ENCODE assay signal across 24 cellular contexts in the genomic region with DNA sequence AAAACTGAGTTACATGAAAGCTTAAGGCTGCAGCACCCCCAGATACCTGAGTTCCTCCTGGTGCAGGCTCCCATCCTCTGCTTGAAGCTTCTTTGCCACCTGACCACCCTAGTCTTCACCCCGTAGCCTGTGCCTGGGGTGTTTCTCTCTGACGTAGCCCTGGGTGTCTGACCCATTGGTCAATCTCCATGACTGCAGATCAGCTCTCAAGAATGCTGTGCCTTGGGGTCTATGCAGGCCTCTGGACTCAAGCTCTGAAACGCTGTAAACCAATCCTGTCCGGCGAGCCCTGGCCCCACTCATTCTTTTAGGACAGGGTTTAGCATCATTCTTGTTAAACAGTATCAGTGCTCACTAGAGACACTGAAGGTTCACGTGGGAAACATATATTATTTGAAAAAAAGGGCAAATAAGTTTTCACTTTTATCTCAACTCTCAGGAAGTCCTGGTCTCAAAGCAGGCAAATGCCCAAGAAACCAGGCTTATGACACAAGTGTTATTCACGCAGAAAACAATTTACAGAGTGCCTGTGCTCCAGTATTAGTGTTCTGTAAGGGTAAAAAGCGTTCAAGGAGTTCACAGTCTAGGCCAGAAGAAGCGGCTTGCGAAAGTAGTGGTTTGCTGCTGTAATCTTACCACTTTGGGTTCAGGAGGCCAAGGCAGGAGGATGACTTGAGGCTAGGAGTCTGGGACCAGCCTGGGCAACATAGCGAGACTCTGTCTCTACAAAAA. TPM values are rescaled to one million over a fixed set of nuclear protein-coding genes. Genes with fewer than 3 reads are reported as not detected.
A peak's percentile ranks its signal among the peaks of the same experiment; 100 is the strongest.
DNase-seq lines count a peak whose midpoint lies in the region; ATAC-seq, FAIRE-seq and TF ChIP-seq lines count a peak whose summit lies in the region.
"Had no signal": no experiment of that assay in that cellular context is flagged by ENCODE, and none has a peak within 500 bp of the region (broad histone marks: within the 10 kb centered on the region; RNA-seq: fewer than 3 reads in every experiment).

No MANE protein-coding gene starts in this region.

- in situ Hi-C loops in K562 (cut with MboI) = no loop called here

- CTCF ChIA-PET in K562 (lab: Yijun Ruan, JAX; ENCODE audit: low intra/inter-chr PET ratio) (no interaction called here), SK-N-SH (lab: Yijun Ruan, JAX) (no interaction called here)

- no peak overlapping the region for H2AK5ac ChIP-seq in trophoblast cell (ENCODE audit: low read length)

- H3K4ac ChIP-seq in trophoblast cell (ENCODE audit: low read depth, low read length) = no peak overlapping the region

- H4K91ac ChIP-seq in trophoblast cell (ENCODE audit: low read depth, low read length) = no peak overlapping the region

- no peak overlapping the region for H3K23ac ChIP-seq in trophoblast cell (ENCODE audit: low read length)

- H4K8ac ChIP-seq in trophoblast cell (ENCODE audit: low read depth, low read length) = no peak overlapping the region

- H3F3A ChIP-seq in SK-N-SH (replicated peaks; ENCODE audit: insufficient read depth) = no peaks in the 10 kb centered on the region

- H3K27me3 ChIP-seq in Karpas-422 (ENCODE audit: low read length) (no peaks in the 10 kb centered on the region; the same call in 1 of the 2 replicates), K562 (ENCODE audit: control insufficient read depth in 2 of 2, insufficient read depth in 2 of 2, low read length in 2 of 2) (no peaks in the 10 kb centered on the region), trophoblast cell (ENCODE audit: insufficient read depth, low read length) (no peaks in the 10 kb centered on the region), SK-N-SH (ENCODE audit: insufficient read depth) (no peaks in the 10 kb centered on the region)
- H3K27me3 ChIP-seq: BLaER1, colonic mucosa, gastroesophageal sphincter, ovary, transverse colon had no signal

- ATAC-seq in K562 = no peak; the same call in 2 of the 3 replicates
- ATAC-seq: activated CD8-positive, alpha-beta T cell treated with anti-CD3 and anti-CD28 coated beads, Interleukin-2, amount 10 ng/mL, durations not matched to agents 7 days and 5 days; gastroesophageal sphincter; stimulated activated effector memory CD8-positive, alpha-beta T cell treated with anti-CD3 and anti-CD28 coated beads, Interleukin-12 subunit alpha, Interleukin-12 subunit beta, amount 100 ng/mL, for 72 hours had no signal

- H3K9ac ChIP-seq in Karpas-422 (ENCODE audit: low read length) (no peak overlapping the region), K562 (ENCODE audit: insufficient read depth in 1 of 2, low read depth in 2 of 2, low read length in 2 of 2) (no peak overlapping the region), trophoblast cell (ENCODE audit: low read length) (no peak overlapping the region), SK-N-SH (no peak overlapping the region)
- H3K9ac ChIP-seq: BLaER1 had no signal

- H3K9me2 ChIP-seq in Karpas-422 (replicated peaks; ENCODE audit: insufficient read depth, low read length) (no peaks in the 10 kb centered on the region), SK-N-SH (no peaks in the 10 kb centered on the region)

- no peak for TF ChIP-seq RAD21 in K562 (CRISPR knock-in tag; conservative IDR thresholded peaks at IDR 0.05 in 1 of 2, IDR thresholded peaks at IDR 0.05 in 1 of 2)
- TF ChIP-seq RAD21 in SK-N-SH (IDR thresholded peaks at IDR 0.05; ENCODE audit: low read length) = no peak

- H2AFZ ChIP-seq in Karpas-422 (ENCODE audit: low read length) (no peak overlapping the region), K562 (ENCODE audit: low read depth, low read length) (no peak overlapping the region), trophoblast cell (ENCODE audit: insufficient read depth, low read length, poor library complexity) (no peak overlapping the region), SK-N-SH (ENCODE audit: low read depth) (no peak overlapping the region)

- no peak overlapping the region for H3K4me3 ChIP-seq in Karpas-422 (ENCODE audit: low read length)
- H3K4me3 ChIP-seq in K562 = no peak overlapping the region
- no peak overlapping the region for H3K4me3 ChIP-seq in fibroblast of mammary gland (ENCODE audit: control insufficient read depth, low read depth, low read length)
- no peak overlapping the region for H3K4me3 ChIP-seq in trophoblast cell (ENCODE audit: low read depth, low read length)
- H3K4me3 ChIP-seq in SK-N-SH (ENCODE audit: low read depth in 2 of 2, low read length in 1 of 2) = no peak overlapping the region
- H3K4me3 ChIP-seq: BLaER1, colonic mucosa, gastroesophageal sphincter, ovary, transverse colon had no signal

- no peak overlapping the region for H3K4me2 ChIP-seq in Karpas-422 (ENCODE audit: low read depth, low read length, poor library complexity, severe bottlenecking)
- no peak overlapping the region for H3K4me2 ChIP-seq in K562 (ENCODE audit: insufficient read depth, low read length)
- no peak overlapping the region for H3K4me2 ChIP-seq in trophoblast cell (ENCODE audit: low read length)
- no peak overlapping the region for H3K4me2 ChIP-seq in SK-N-SH
- H3K4me2 ChIP-seq: BLaER1 had no signal

- no peak overlapping the region for H3K18ac ChIP-seq in trophoblast cell (ENCODE audit: low read length)

- no peak for TF ChIP-seq CTCF in K562 (IDR thresholded peaks at IDR 0.05 in 2 of 3, conservative IDR thresholded peaks at IDR 0.05 in 1 of 3; ENCODE audit: insufficient read depth in 2 of 3, low read depth in 1 of 3, low read length in 3 of 3)
- no peak for TF ChIP-seq CTCF in fibroblast of mammary gland (conservative IDR thresholded peaks at IDR 0.05; ENCODE audit: control insufficient read depth, insufficient read depth, low read depth, low read length)
- no peak for TF ChIP-seq CTCF in SK-N-SH (IDR thresholded peaks at IDR 0.05)

- 40% methylated on average over 11 of the region's 11 CpGs for WGBS in K562 (ENCODE audit: insufficient coverage, low coverage, missing lambda C conversion rate)
- WGBS in trophoblast cell (ENCODE audit: extremely low coverage, insufficient coverage, insufficient read length) = no CpG with 5 or more reads among the region's 11 CpGs
- WGBS in SK-N-SH (ENCODE audit: low lambda C conversion rate) = 87% methylated on average over 9 of the region's 11 CpGs

- H3K27ac ChIP-seq in Karpas-422 (ENCODE audit: low read length) (no peak overlapping the region), K562 (ENCODE audit: extremely low read depth, low read depth, low read length) (no peak overlapping the region), trophoblast cell (ENCODE audit: low read depth, low read length) (no peak overlapping the region), SK-N-SH (ENCODE audit: low read depth in 2 of 2, low read length in 1 of 2) (no peak overlapping the region)
- H3K27ac ChIP-seq: BLaER1, colonic mucosa, gastroesophageal sphincter, ovary, transverse colon had no signal

- no peak for TF ChIP-seq POLR2A in K562 (conservative IDR thresholded peaks at IDR 0.05)

- H3K9me3 ChIP-seq in Karpas-422 (ENCODE audit: low read length) (no peaks in the 10 kb centered on the region), K562 (replicated peaks; ENCODE audit: control insufficient read depth, insufficient read depth, low read depth, low read length) (0 out of 2 replicates have a peak, but pooled peaks cover 7% of the 10 kb centered on the region), trophoblast cell (ENCODE audit: insufficient read depth, low read depth, low read length) (peaks cover 3% of the 10 kb centered on the region), SK-N-SH (no peaks in the 10 kb centered on the region)
- H3K9me3 ChIP-seq: colonic mucosa, gastroesophageal sphincter, ovary had no signal

- no peaks in the 10 kb centered on the region for H3K79me2 ChIP-seq in Karpas-422 (ENCODE audit: low read length)
- H3K79me2 ChIP-seq in K562 (ENCODE audit: control insufficient read depth, insufficient read depth, low read length) = no peaks in the 10 kb centered on the region
- H3K79me2 ChIP-seq in trophoblast cell (ENCODE audit: control insufficient read depth, insufficient read depth, low read length, poor library complexity) = no peaks in the 10 kb centered on the region
- no peaks in the 10 kb centered on the region for H3K79me2 ChIP-seq in SK-N-SH (ENCODE audit: insufficient read depth)

- DNase-seq in Karpas-422 (peak; percentile 34), K562 (ENCODE audit: extremely low read depth in 1 of 4, low spot score in 3 of 4) (no peak), fibroblast of mammary gland (ENCODE audit: low read depth) (peak; percentile 37), trophoblast cell (peak; percentile 25 to 38), SK-N-SH (no peak), anterior cingulate cortex (lab: John Stamatoyannopoulos, UW) (no peak)
- no peak for DNase-seq in stimulated activated CD4-positive, alpha-beta T cell treated with anti-CD3 and anti-CD28 coated beads, Interleukin-4, amount 100 ng/mL, for 4 hours
- DNase-seq: activated CD4-positive, alpha-beta T cell treated with anti-CD3 and anti-CD28 coated beads for 4 hours; activated CD8-positive, alpha-beta T cell treated with anti-CD3 and anti-CD28 coated beads, Interleukin-2, amount 10 ng/mL, durations not matched to agents 7 days and 5 days; activated naive CD4-positive, alpha-beta T cell treated with anti-CD3 and anti-CD28 coated beads, Interleukin-2, amount 50 U/mL, for 16 hours; amniotic stem cell; colonic mucosa; effector CD4-positive, alpha-beta T cell; GF-D8; KBM-7; NCI-H2081; NCI-H226; NCI-H69; ovary; Right ventricle myocardium superior; transverse colon had no signal

- H2BK120ac ChIP-seq in trophoblast cell (ENCODE audit: insufficient read depth, low read length, poor library complexity) = no peak overlapping the region

- POLR2A ChIA-PET in K562 (lab: Yijun Ruan, JAX) (interaction anchor here (1.0 to 1.2 kb wide), 2 partner anchors 10 to 22 kb away, joined by 5 to 7 read pairs; a partner anchor contains a TSS), SK-N-SH (lab: Yijun Ruan, JAX) (no interaction called here)

- no peak overlapping the region for H4K12ac ChIP-seq in trophoblast cell (ENCODE audit: low read depth, low read length)

- no peak for FAIRE-seq in K562 (lab: Jason Lieb, UNC)

- H4K20me1 ChIP-seq in Karpas-422 (ENCODE audit: insufficient read depth, low read depth, low read length) = no peaks in the 10 kb centered on the region
- H4K20me1 ChIP-seq in K562 (replicated peaks; ENCODE audit: control insufficient read depth, insufficient read depth, low read length) = no peaks in the 10 kb centered on the region
- no peaks in the 10 kb centered on the region for H4K20me1 ChIP-seq in SK-N-SH (ENCODE audit: insufficient read depth)
- H4K20me1 ChIP-seq: BLaER1 had no signal

- H2BK12ac ChIP-seq in trophoblast cell (ENCODE audit: low read length) = no peak overlapping the region

- no peaks in the 10 kb centered on the region for H3K36me3 ChIP-seq in Karpas-422 (ENCODE audit: insufficient read depth, low read length)
- H3K36me3 ChIP-seq in K562 (ENCODE audit: control insufficient read depth, insufficient read depth, low read length) = no peaks in the 10 kb centered on the region
- no peaks in the 10 kb centered on the region for H3K36me3 ChIP-seq in trophoblast cell (ENCODE audit: control insufficient read depth in 1 of 2, insufficient read depth in 2 of 2, low read length in 2 of 2)
- no peaks in the 10 kb centered on the region for H3K36me3 ChIP-seq in SK-N-SH (replicated peaks in 1 of 2; ENCODE audit: control insufficient read depth in 1 of 2, insufficient read depth in 2 of 2, low read length in 1 of 2)
- H3K36me3 ChIP-seq: BLaER1, colonic mucosa, gastroesophageal sphincter, ovary, transverse colon had no signal

- intact Hi-C loops in K562 (cut with micrococcal nuclease) = no loop called here

- H3K9me1 ChIP-seq in K562 (ENCODE audit: control insufficient read depth, insufficient read depth, low read length) = no peaks in the 10 kb centered on the region

- no peak for TF ChIP-seq EP300 in K562 (IDR thresholded peaks at IDR 0.05; ENCODE audit: low read length)
- no peak for TF ChIP-seq EP300 in SK-N-SH (IDR thresholded peaks at IDR 0.05; ENCODE audit: borderline replicate concordance in 1 of 2, low read depth in 1 of 2, low read length in 1 of 2)

- BruUV-seq in K562 (replicated peaks; lab: Mats Ljungman, UMichigan) = no TSS peak

- H3K14ac ChIP-seq in trophoblast cell (ENCODE audit: low read length) = no peak overlapping the region

- H3K4me1 ChIP-seq in Karpas-422 (ENCODE audit: low read length) (no peaks in the 10 kb centered on the region), K562 (replicated peaks in 1 of 2; ENCODE audit: control insufficient read depth in 2 of 2, insufficient read depth in 2 of 2, low read length in 2 of 2) (no peaks in the 10 kb centered on the region), trophoblast cell (ENCODE audit: control insufficient read depth in 1 of 2, insufficient read depth in 2 of 2, low read length in 2 of 2) (peaks cover 0 to 2% of the 10 kb centered on the region in 2 experiments), SK-N-SH (ENCODE audit: control insufficient read depth in 1 of 2, insufficient read depth in 2 of 2, low read depth in 1 of 2, low read length in 1 of 2) (peaks cover 0 to 9% of the 10 kb centered on the region in 2 experiments; a peak in 1 of 4 replicates)
- H3K4me1 ChIP-seq: BLaER1, colonic mucosa, transverse colon had no signal

- no peak overlapping the region for H2BK5ac ChIP-seq in trophoblast cell (ENCODE audit: low read depth, low read length, poor library complexity)

- peaks cover 2% of the 10 kb centered on the region for H3K79me1 ChIP-seq in trophoblast cell (ENCODE audit: low read length)

RNA-seq across cellular contexts. Expression of a gene that starts 22.8 kb away (rescaled TPM):
- 28.7 and 52.7 TPM in 2 replicates for total RNA-seq in Karpas-422 (2014; rRNA removed; shearing (Covaris generic); ENCODE audit: low replicate concordance)
- 227 and 404 TPM in 2 replicates for total RNA-seq in K562 (2011; cell fraction: chromatin; rRNA removed; ENCODE audit: low replicate concordance)
- total RNA-seq in K562 (2011; cell fraction: nucleolus; rRNA removed) = 86.1 and 111 TPM in 2 replicates
- 148 and 198 TPM in 2 replicates for total RNA-seq in K562 (2011; cell fraction: nucleoplasm; rRNA removed)
- 95.7 and 100 TPM in 2 replicates for total RNA-seq in K562 (2014; rRNA removed)
- 77.5 and 91.2 TPM in 2 replicates for total RNA-seq in K562 (2014; rRNA removed; fragmentation: Illumina TruSeq; extraction: Trizol)
- total RNA-seq in K562 (2015; rRNA removed; fragmentation: Illumina TruSeq; extraction: Trizol) = 86.4 and 92.5 TPM in 2 replicates
- total RNA-seq in K562 (2021) = 83.2 and 95.5 TPM in 2 replicates
- 131 and 136 TPM in 2 replicates for polyA plus RNA-seq in K562 (2011; rRNA removed)
- polyA plus RNA-seq in K562 (2011; cell fraction: cytosol; rRNA removed) = 91.1 and 105 TPM in 2 replicates
- polyA plus RNA-seq in K562 (2011; cell fraction: nucleus; rRNA removed) = 191 and 198 TPM in 2 replicates
- polyA plus RNA-seq in K562 (2012) = 46.2 and 49.6 TPM in 2 replicates
- polyA plus RNA-seq in K562 (2014; fragmentation: Illumina TruSeq; extraction: Trizol) = 55.4 and 84.5 TPM in 2 replicates
- polyA plus RNA-seq in K562 (2014; fragmentation: Nextera tagmentation; extraction: Ambion mirVana) = 10 to 100 TPM; 23.5 to 35.1 TPM
- polyA plus RNA-seq in K562 (2014; rRNA removed) = 56.0 and 57.5 TPM in 2 replicates
- 277 and 310 TPM in 2 replicates for polyA minus RNA-seq in K562 (2011; rRNA and poly(A)+ RNA removed)
- polyA minus RNA-seq in K562 (2011; cell fraction: cytosol; rRNA and poly(A)+ RNA removed) = 99.1 and 116 TPM in 2 replicates
- 93.0 and 173 TPM in 2 replicates for polyA minus RNA-seq in K562 (2011; cell fraction: nucleus; rRNA and poly(A)+ RNA removed)
- 80.3 and 85.6 TPM in 2 replicates for polyA plus RNA-seq in trophoblast cell (2013)
- polyA plus RNA-seq in SK-N-SH (2012; rRNA removed) = 53.4 and 84.4 TPM in 2 replicates
- 45.2 and 55.9 TPM in 2 replicates for polyA plus RNA-seq in SK-N-SH (2012; cell fraction: cytosol; rRNA removed)
- 161 and 195 TPM in 2 replicates for polyA plus RNA-seq in SK-N-SH (2012; cell fraction: nucleus; rRNA removed)

Comparison
In these comparisons a context has a peak if more than half of its experiments do, and no peak if none do; other contexts are left out.
1. DNase-seq: peak in Karpas-422 (single experiment), fibroblast of mammary gland (single experiment) and trophoblast cell (2 of 2); none in K562 (0 of 4), stimulated activated CD4-positive, alpha-beta T cell treated with anti-CD3 and anti-CD28 coated beads, Interleukin-4, amount 100 ng/mL, for 4 hours (0 of 2), SK-N-SH (single experiment) and anterior cingulate cortex (0 of 58).